Comparison of ENCODE assay signal across 10 cellular contexts in genomic region chr4:78691971-78692814, GRCh38.
DNase-seq lines count a peak whose midpoint lies in the region; ATAC-seq and TF ChIP-seq lines count a peak whose summit lies in the region.
"Had no signal": no experiment of that assay in that cellular context is flagged by ENCODE, and none has a peak within 500 bp of the region (broad histone marks: within the 10 kb centered on the region; RNA-seq: fewer than 3 reads in every experiment).

No MANE protein-coding gene starts in this region.

- H3K27ac Mint-ChIP-seq in activated CD8-positive, alpha-beta T cell treated with anti-CD3 and anti-CD28 coated beads for 36 hours: no peak overlapping the region

- TF ChIP-seq CTCF in activated CD8-positive, alpha-beta T cell treated with anti-CD3 and anti-CD28 coated beads for 36 hours (IDR thresholded peaks at IDR 0.05): no peak
- TF ChIP-seq CTCF in vagina (IDR thresholded peaks at IDR 0.05): no peak

- no peaks in the 10 kb centered on the region for H3K9me3 Mint-ChIP-seq in activated CD8-positive, alpha-beta T cell treated with anti-CD3 and anti-CD28 coated beads for 36 hours

- TF ChIP-seq POLR2A in vagina (IDR thresholded peaks at IDR 0.05): no peak

- no peaks in the 10 kb centered on the region for H3K4me1 ChIP-seq in vagina

- no peaks in the 10 kb centered on the region for H3K27me3 ChIP-seq in vagina
- H3K27me3 ChIP-seq: SJSA1 had no signal

- H3K36me3 Mint-ChIP-seq in activated CD8-positive, alpha-beta T cell treated with anti-CD3 and anti-CD28 coated beads for 36 hours (ENCODE audit: low read depth): no peaks in the 10 kb centered on the region

- H3K36me3 ChIP-seq in vagina: no peaks in the 10 kb centered on the region
- H3K36me3 ChIP-seq: SJSA1 had no signal

- H3K4me1 Mint-ChIP-seq in activated CD8-positive, alpha-beta T cell treated with anti-CD3 and anti-CD28 coated beads for 36 hours (ENCODE audit: low read depth): peaks cover 7% of the 10 kb centered on the region

- H3K27ac ChIP-seq in vagina: no peak overlapping the region
- H3K27ac ChIP-seq: SJSA1 had no signal

- CTCF ChIA-PET in activated CD8-positive, alpha-beta T cell treated with anti-CD3 and anti-CD28 coated beads for 36 hours (lab: Charles Lee): interaction anchor here (1.0 kb wide), 1 partner anchor 41 kb away, joined by 3 read pairs; no protein-coding TSS in a partner anchor

- H3K4me3 ChIP-seq in vagina: no peak overlapping the region
- H3K4me3 ChIP-seq: SJSA1 had no signal

- H3K27me3 Mint-ChIP-seq in activated CD8-positive, alpha-beta T cell treated with anti-CD3 and anti-CD28 coated beads for 36 hours: peaks cover 2% of the 10 kb centered on the region

- H3K4me3 Mint-ChIP-seq in activated CD8-positive, alpha-beta T cell treated with anti-CD3 and anti-CD28 coated beads for 36 hours: no peak overlapping the region

- ATAC-seq in GM19025 (IDR thresholded peaks at IDR 0.05; ENCODE audit: low read depth, unreplicated experiment) (peak; percentile 51), HG03108 (IDR thresholded peaks at IDR 0.05; ENCODE audit: unreplicated experiment) (peak; percentile 66)
- peak; percentile 64 for ATAC-seq in activated CD8-positive, alpha-beta T cell treated with anti-CD3 and anti-CD28 coated beads for 36 hours
- ATAC-seq: HCT116 had no signal

- no peak for DNase-seq in activated CD8-positive, alpha-beta T cell treated with anti-CD3 and anti-CD28 coated beads for 36 hours
- peak; percentile 64 for DNase-seq in pons (ENCODE audit: low spot score)
- no peak for DNase-seq in retina
- no peak for DNase-seq in DMS79 treated with DMSO at 0.1 percent for 48 hours (lab: John Stamatoyannopoulos, UW)
- no peak for DNase-seq in vagina (ENCODE audit: extremely low spot score in 2 of 2)
- DNase-seq in HuH-7.5 (ENCODE audit: low spot score): no peak

- POLR2A ChIA-PET in activated CD8-positive, alpha-beta T cell treated with anti-CD3 and anti-CD28 coated beads for 36 hours (lab: Charles Lee): no interaction called here

- intact Hi-C loops in activated CD8-positive, alpha-beta T cell treated with anti-CD3 and anti-CD28 coated beads for 36 hours (cut with micrococcal nuclease): no loop called here
- intact Hi-C loops in vagina (cut with DNase I): no loop called here

- H3K9me3 ChIP-seq in vagina: no peaks in the 10 kb centered on the region
- H3K9me3 ChIP-seq: SJSA1 had no signal
